ENCODE assay signal across 23 cellular contexts in the genomic region with DNA sequence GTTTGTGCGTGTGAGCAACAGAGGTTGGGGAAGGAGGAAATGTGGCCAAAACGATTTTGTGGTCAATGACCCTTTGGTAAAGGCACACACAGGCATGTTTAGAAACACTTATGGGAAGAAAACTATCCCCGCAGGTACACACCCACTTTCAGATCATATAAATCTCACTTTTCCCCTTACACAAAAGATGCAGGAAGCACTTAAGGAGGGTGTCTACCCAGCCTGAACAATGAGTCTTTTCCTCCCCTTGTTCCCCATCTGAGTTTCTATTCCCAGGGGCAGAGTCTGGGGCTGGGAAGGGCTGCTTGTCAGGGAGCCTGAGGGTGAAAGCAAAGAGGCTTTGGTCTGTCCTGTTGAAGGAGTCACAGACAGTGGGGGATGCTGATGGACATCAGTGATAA.
DNase-seq lines count a peak whose midpoint lies in the region; ATAC-seq and TF ChIP-seq lines count a peak whose summit lies in the region.
"Had no signal": no experiment of that assay in that cellular context is flagged by ENCODE, and none has a peak within 500 bp of the region (broad histone marks: within the 10 kb centered on the region; RNA-seq: fewer than 3 reads in every experiment).

No MANE protein-coding gene starts in this region.

- H3K4me3 Mint-ChIP-seq in progenitor cell of endocrine pancreas (ENCODE audit: low read depth) = no peak overlapping the region
- H3K4me3 Mint-ChIP-seq: activated CD4-positive, alpha-beta T cell treated with anti-CD3 and anti-CD28 coated beads, Interleukin-2, amount 10 ng/mL, durations not matched to agents 24 days and 14 days; CD4-positive, CD25-positive, alpha-beta regulatory T cell; naive thymus-derived CD4-positive, alpha-beta T cell had no signal

- H3K27me3 ChIP-seq in RWPE2 (ENCODE audit: insufficient read depth, poor library complexity, severe bottlenecking) (no peaks in the 10 kb centered on the region), testis (no peaks in the 10 kb centered on the region)
- H3K27me3 ChIP-seq: adrenal gland, upper lobe of left lung had no signal

- DNase-seq in NCI-H2081 (lab: John Stamatoyannopoulos, UW) (peak; percentile 28 to 38), NCI-H2081 treated with DMSO at 0.1 percent for 48 hours (lab: John Stamatoyannopoulos, UW) (no peak), RWPE2 (ENCODE audit: low spot score) (peak; percentile 59), fibroblast of the aortic adventitia (ENCODE audit: low read depth) (peak; percentile 12), testis (no peak), NCI-H446 (lab: John Stamatoyannopoulos, UW) (no peak), globus pallidus (ENCODE audit: low spot score) (no peak), progenitor cell of endocrine pancreas (ENCODE audit: low spot score, unreplicated experiment) (no peak)
- DNase-seq: activated CD4-positive, alpha-beta T cell treated with anti-CD3 and anti-CD28 coated beads, Interleukin-2, amount 10 ng/mL, durations not matched to agents 24 days and 14 days; activated CD8-positive, alpha-beta memory T cell treated with anti-CD3 and anti-CD28 coated beads, Interleukin-2, amount 50 U/mL, for 4 hours; activated effector memory CD4-positive, alpha-beta T cell treated with Interleukin-2 at 50 U/mL for 16 hours; adrenal gland; CD4-positive, CD25-positive, alpha-beta regulatory T cell; effector CD8-positive, alpha-beta T cell; naive thymus-derived CD4-positive, alpha-beta T cell; NCI-H187 treated with DMSO at 0.1 percent for 48 hours; NCI-H510A; posterior cingulate gyrus; SHP77 treated with DMSO at 0.1 percent for 48 hours; stimulated activated CD4-positive, alpha-beta T cell treated with anti-CD3 and anti-CD28 coated beads, Interleukin-2, amount 100 ng/mL, for 24 hours; stimulated activated naive CD8-positive, alpha-beta T cell treated with anti-CD3 and anti-CD28 coated beads, Interleukin-15, Interleukin-2, amounts not matched to agents 100 U/mL and 50 U/mL, for 24 hours; upper lobe of left lung had no signal

- H3K4me1 ChIP-seq in RWPE2 (ENCODE audit: insufficient read depth, poor library complexity, severe bottlenecking) (no peaks in the 10 kb centered on the region), testis (peaks cover 6% of the 10 kb centered on the region)
- H3K4me1 ChIP-seq: adrenal gland, upper lobe of left lung had no signal

- WGBS in testis, 2 donors = 67 to 70% methylated on average over 3 of the region's 3 CpGs

- no peaks in the 10 kb centered on the region for H3K27me3 Mint-ChIP-seq in progenitor cell of endocrine pancreas
- H3K27me3 Mint-ChIP-seq: activated CD4-positive, alpha-beta T cell treated with anti-CD3 and anti-CD28 coated beads, Interleukin-2, amount 10 ng/mL, durations not matched to agents 24 days and 14 days; CD4-positive, CD25-positive, alpha-beta regulatory T cell; naive thymus-derived CD4-positive, alpha-beta T cell had no signal

- H3K9me3 Mint-ChIP-seq in progenitor cell of endocrine pancreas (ENCODE audit: low read depth) = no peaks in the 10 kb centered on the region
- H3K9me3 Mint-ChIP-seq: activated CD4-positive, alpha-beta T cell treated with anti-CD3 and anti-CD28 coated beads, Interleukin-2, amount 10 ng/mL, durations not matched to agents 24 days and 14 days; CD4-positive, CD25-positive, alpha-beta regulatory T cell; naive thymus-derived CD4-positive, alpha-beta T cell had no signal

- peak; percentile 40; the same call in 2 of the 3 replicates for ATAC-seq in RWPE2 (ENCODE audit: low read depth)
- ATAC-seq: HCT116; naive thymus-derived CD4-positive, alpha-beta T cell had no signal

- H3K4me1 Mint-ChIP-seq in progenitor cell of endocrine pancreas (ENCODE audit: low read depth) = peaks cover 2% of the 10 kb centered on the region
- H3K4me1 Mint-ChIP-seq: activated CD4-positive, alpha-beta T cell treated with anti-CD3 and anti-CD28 coated beads, Interleukin-2, amount 10 ng/mL, durations not matched to agents 24 days and 14 days; CD4-positive, CD25-positive, alpha-beta regulatory T cell; naive thymus-derived CD4-positive, alpha-beta T cell had no signal

- no peak overlapping the region for H3K27ac Mint-ChIP-seq in progenitor cell of endocrine pancreas
- H3K27ac Mint-ChIP-seq: activated CD4-positive, alpha-beta T cell treated with anti-CD3 and anti-CD28 coated beads, Interleukin-2, amount 10 ng/mL, durations not matched to agents 24 days and 14 days; CD4-positive, CD25-positive, alpha-beta regulatory T cell; naive thymus-derived CD4-positive, alpha-beta T cell had no signal

- no peaks in the 10 kb centered on the region for H3K9me3 ChIP-seq in RWPE2 (ENCODE audit: severe bottlenecking)
- no peaks in the 10 kb centered on the region for H3K9me3 ChIP-seq in testis
- H3K9me3 ChIP-seq: adrenal gland, upper lobe of left lung had no signal

- intact Hi-C loops in testis (cut with DNase I; ENCODE audit: low total_unique reads) = no loop called here

- TF ChIP-seq POLR2A in testis (IDR thresholded peaks at IDR 0.05) = no peak

- TF ChIP-seq CTCF in RWPE2 (IDR thresholded peaks at IDR 0.05; ENCODE audit: poor library complexity, severe bottlenecking) = no peak
- no peak for TF ChIP-seq CTCF in fibroblast of the aortic adventitia (IDR thresholded peaks at IDR 0.05; ENCODE audit: insufficient read depth, low read length)
- TF ChIP-seq CTCF in testis (IDR thresholded peaks at IDR 0.05) = no peak
- TF ChIP-seq CTCF in progenitor cell of endocrine pancreas (IDR thresholded peaks at IDR 0.05; ENCODE audit: unreplicated experiment) = no peak

- no peaks in the 10 kb centered on the region for H3K36me3 ChIP-seq in RWPE2 (ENCODE audit: low read depth)
- H3K36me3 ChIP-seq in testis (ENCODE audit: low read depth, missing control alignments) = no peaks in the 10 kb centered on the region
- H3K36me3 ChIP-seq: adrenal gland, upper lobe of left lung had no signal

- no peaks in the 10 kb centered on the region for H3K36me3 Mint-ChIP-seq in progenitor cell of endocrine pancreas (ENCODE audit: insufficient read depth)
- H3K36me3 Mint-ChIP-seq: CD4-positive, CD25-positive, alpha-beta regulatory T cell; naive thymus-derived CD4-positive, alpha-beta T cell had no signal

- H3K4me3 ChIP-seq in RWPE2 (ENCODE audit: severe bottlenecking) = no peak overlapping the region
- H3K4me3 ChIP-seq in fibroblast of the aortic adventitia (ENCODE audit: low read depth, low read length) = no peak overlapping the region
- H3K4me3 ChIP-seq in testis = no peak overlapping the region
- H3K4me3 ChIP-seq: adrenal gland, upper lobe of left lung had no signal

- H3K27ac ChIP-seq in RWPE2 (ENCODE audit: poor library complexity, severe bottlenecking) = no peak overlapping the region
- H3K27ac ChIP-seq in testis = peak overlapping the region; percentile 48 to 56
- H3K27ac ChIP-seq: adrenal gland, upper lobe of left lung had no signal

Comparison
In these comparisons a context has a peak if more than half of its experiments do, and no peak if none do; other contexts are left out.
1. DNase-seq: peak in NCI-H2081 (2 of 2), RWPE2 (single experiment) and fibroblast of the aortic adventitia (single experiment); none in NCI-H2081 treated with DMSO at 0.1 percent for 48 hours (single experiment), testis (single experiment), NCI-H446 (0 of 2), globus pallidus (single experiment) and progenitor cell of endocrine pancreas (single experiment).